8 cellular contexts compared by ENCODE assay signal in genomic region chr6:39228992-39229767, GRCh38. TPM values are rescaled to one million over a fixed set of nuclear protein-coding genes. Genes with fewer than 3 reads are reported as not detected.
DNase-seq lines count a peak whose midpoint lies in the region; ATAC-seq and TF ChIP-seq lines count a peak whose summit lies in the region.

Gene KCNK5, minus strand, starts transcription at chr6:39229475. Its CDS starts 364 bp downstream, at chr6:39229111.

- H3K27ac ChIP-seq in esophagus squamous epithelium: peak within 1 kb of the TSS; percentile 68 to 80 (median 74)

- peak; percentile 56 for DNase-seq in NCI-H748 treated with DMSO at 0.1 percent for 48 hours (lab: John Stamatoyannopoulos, UW)
- DNase-seq in activated CD8-positive, alpha-beta memory T cell treated with anti-CD3 and anti-CD28 coated beads, Interleukin-2, amount 50 U/mL, for 48 hours: peak; percentile 92
- DNase-seq in esophagus squamous epithelium (lab: John Stamatoyannopoulos, UW): peak; percentile 9
- DNase-seq in naive thymus-derived CD8-positive, alpha-beta T cell: peak; percentile 41 to 71 (median 50)
- DNase-seq in stimulated activated naive B cell treated with anti-CD40 and anti-IgM and Interleukin-4, amounts not matched to agents 10 μg/mL and 1 μg/mL and 100 μg/mL, for 72 hours: peak; percentile 62
- no peak for DNase-seq in middle frontal gyrus (ENCODE audit: extremely low spot score, low spot score)

- WGBS in esophagus squamous epithelium, 2 donors: 0 to 1% methylated on average over 13 to 22 of the region's 73 CpGs

- peaks cover 0 to 57% (median 14%) of the 10 kb centered on the region in 3 donors for H3K4me1 ChIP-seq in esophagus squamous epithelium

- POLR2A ChIA-PET in naive thymus-derived CD8-positive, alpha-beta T cell (lab: Charles Lee): no interaction called here

- no peaks in the 10 kb centered on the region for H3K9me3 ChIP-seq in esophagus squamous epithelium

- intact Hi-C loops in esophagus squamous epithelium (cut with DNase I): no loop called here

- no peaks in the 10 kb centered on the region for H3K36me3 Mint-ChIP-seq in naive thymus-derived CD8-positive, alpha-beta T cell
- peaks cover 0 to 2% of the 10 kb centered on the region in 2 donors for H3K36me3 Mint-ChIP-seq in stimulated activated naive B cell treated with anti-CD40 and anti-IgM and Interleukin-4, amounts not matched to agents 10 μg/mL and 1 μg/mL and 100 μg/mL, for 72 hours

- H3K36me3 ChIP-seq in esophagus squamous epithelium: no peaks in the 10 kb centered on the region

- TF ChIP-seq POLR2A in GM18505 (IDR thresholded peaks at IDR 0.05; ENCODE audit: borderline replicate concordance, extremely low read depth, insufficient read depth, insufficient read length): no peak
- peak in 2 of 4 donors; percentile 49 to 69 for TF ChIP-seq POLR2A in esophagus squamous epithelium (IDR thresholded peaks at IDR 0.05)

- peaks cover 18 to 45% (median 35%) of the 10 kb centered on the region in 4 donors for H3K4me1 Mint-ChIP-seq in naive thymus-derived CD8-positive, alpha-beta T cell
- peaks cover 12 to 47% of the 10 kb centered on the region in 2 donors for H3K4me1 Mint-ChIP-seq in stimulated activated naive B cell treated with anti-CD40 and anti-IgM and Interleukin-4, amounts not matched to agents 10 μg/mL and 1 μg/mL and 100 μg/mL, for 72 hours

- H3K4me3 Mint-ChIP-seq in naive thymus-derived CD8-positive, alpha-beta T cell: peak within 1 kb of the TSS; percentile 68 to 83 (median 76)
- H3K4me3 Mint-ChIP-seq in stimulated activated naive B cell treated with anti-CD40 and anti-IgM and Interleukin-4, amounts not matched to agents 10 μg/mL and 1 μg/mL and 100 μg/mL, for 72 hours: peak within 1 kb of the TSS; percentile 72 to 86

- H3K27ac Mint-ChIP-seq in naive thymus-derived CD8-positive, alpha-beta T cell: peak within 1 kb of the TSS in 4 of 10 donors; percentile 25 to 68 (median 49)
- peak within 1 kb of the TSS; percentile 65 for H3K27ac Mint-ChIP-seq in stimulated activated naive B cell treated with anti-CD40 and anti-IgM and Interleukin-4, amounts not matched to agents 10 μg/mL and 1 μg/mL and 100 μg/mL, for 72 hours

- peak; percentile 45 to 96 (median 88) for TF ChIP-seq CTCF in esophagus squamous epithelium (IDR thresholded peaks at IDR 0.05)

- ATAC-seq in GM18505 (IDR thresholded peaks at IDR 0.05; ENCODE audit: unreplicated experiment) (peak; percentile 89), HG03135 (IDR thresholded peaks at IDR 0.05; ENCODE audit: unreplicated experiment) (peak; percentile 91)
- ATAC-seq in naive thymus-derived CD8-positive, alpha-beta T cell: peak; percentile 80 to 95
- peak; percentile 88 to 90 for ATAC-seq in stimulated activated naive B cell treated with anti-CD40 and anti-IgM and Interleukin-4, amounts not matched to agents 10 μg/mL and 1 μg/mL and 100 μg/mL, for 72 hours (replicated peaks)

- peak within 1 kb of the TSS; percentile 51 to 79 (median 60) for H3K4me3 ChIP-seq in esophagus squamous epithelium

- H3K27me3 ChIP-seq in esophagus squamous epithelium: peaks cover 0 to 44% (median 0%) of the 10 kb centered on the region in 4 donors

- no peaks in the 10 kb centered on the region for H3K9me3 Mint-ChIP-seq in naive thymus-derived CD8-positive, alpha-beta T cell
- H3K9me3 Mint-ChIP-seq in stimulated activated naive B cell treated with anti-CD40 and anti-IgM and Interleukin-4, amounts not matched to agents 10 μg/mL and 1 μg/mL and 100 μg/mL, for 72 hours: no peaks in the 10 kb centered on the region

- peaks cover 0 to 9% (median 3%) of the 10 kb centered on the region in 5 donors for H3K27me3 Mint-ChIP-seq in naive thymus-derived CD8-positive, alpha-beta T cell
- H3K27me3 Mint-ChIP-seq in stimulated activated naive B cell treated with anti-CD40 and anti-IgM and Interleukin-4, amounts not matched to agents 10 μg/mL and 1 μg/mL and 100 μg/mL, for 72 hours: peaks cover 46 to 71% of the 10 kb centered on the region in 2 donors

RNA-seq across cellular contexts. Expression of gene KCNK5, which starts in this region (rescaled TPM):
- 10 to 100 TPM in 2 of 4 donors, 1 to 10 TPM in 2; 6.1 to 11.0 (median 8.7) TPM for total RNA-seq in esophagus squamous epithelium
- total RNA-seq in naive thymus-derived CD8-positive, alpha-beta T cell: under 1 TPM; 0.11 to 0.16 TPM
- polyA plus RNA-seq in naive thymus-derived CD8-positive, alpha-beta T cell: not detected

Comparison
In these comparisons a context has a peak if more than half of its experiments do, and no peak if none do; other contexts are left out.
1. RNA of gene KCNK5 (total RNA-seq): 6.1 to 11.0 TPM in esophagus squamous epithelium; 0.11 to 0.16 TPM in naive thymus-derived CD8-positive, alpha-beta T cell; every median in the first group is over 4 times any median in the second.
2. Peak in DNase-seq and ATAC-seq in naive thymus-derived CD8-positive, alpha-beta T cell; RNA of the gene not detected or under 1 TPM.
3. Peak in every context shown above with its lines, with median percentiles within 50 percentile points of each other: ATAC-seq.